In genomic region chr17:53137919-53138318, GRCh38 we compare ENCODE assay signal across 1 cellular context.
TF ChIP-seq lines count a peak whose summit lies in the region.

No MANE protein-coding gene starts in this region.

TF ChIP-seq in SK-N-SH, 30 proteins besides CTCF, POLR2A, EP300 and RAD21 (continued from another document):
- no peak for TF ChIP-seq MEF2A (IDR thresholded peaks at IDR 0.05; ENCODE audit: borderline replicate concordance, low read depth)
- no peak for TF ChIP-seq RCOR1 (IDR thresholded peaks at IDR 0.05; ENCODE audit: low read length)
- no peak for TF ChIP-seq ELF1 (IDR thresholded peaks at IDR 0.05)
